8 cellular contexts compared by ENCODE assay signal in the genomic region with DNA sequence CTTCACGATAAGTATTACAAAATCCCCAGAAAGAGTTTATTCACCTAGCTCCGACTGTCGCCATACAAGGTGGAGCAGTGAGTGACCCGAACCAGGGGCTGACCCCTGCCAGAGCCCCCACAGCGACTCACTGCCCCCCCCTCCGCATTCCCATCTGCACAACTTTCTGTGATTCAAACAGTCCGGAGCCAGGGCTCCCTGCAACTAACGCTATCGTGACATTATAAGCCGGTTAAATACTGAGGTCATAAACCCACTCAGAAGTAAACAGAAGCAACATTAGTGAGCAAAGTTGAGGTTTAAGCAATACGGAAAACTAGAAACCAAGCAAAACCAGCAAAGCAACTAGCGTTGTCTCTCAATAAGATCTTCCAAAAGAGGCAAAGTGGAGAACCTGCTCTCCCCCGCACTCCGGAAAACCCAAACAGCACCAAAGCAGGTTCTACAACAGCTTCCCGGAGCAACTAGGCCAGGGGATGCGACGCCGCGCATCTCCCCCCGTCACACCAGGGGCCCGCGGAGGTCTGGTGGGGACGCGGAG. TPM values are rescaled to one million over a fixed set of nuclear protein-coding genes. Genes with fewer than 3 reads are reported as not detected.
A peak's percentile ranks its signal among the peaks of the same experiment; 100 is the strongest.
DNase-seq lines count a peak whose midpoint lies in the region; ATAC-seq, FAIRE-seq and TF ChIP-seq lines count a peak whose summit lies in the region.

No MANE protein-coding gene starts in this region.

- H3K9ac ChIP-seq in GM12878 (ENCODE audit: control insufficient read depth, insufficient read depth, low read length): peak overlapping the region; percentile 70

- no peaks in the 10 kb centered on the region; the same call in 1 of the 3 replicates for H3K9me3 ChIP-seq in GM12878 (replicated peaks; ENCODE audit: control insufficient read depth, insufficient read depth, low read length)

- SMC1A ChIA-PET in GM12878 (lab: Charles Lee; ENCODE audit: uncharacterized antibody, unreplicated experiment): interaction anchor here (2.9 to 4.9 kb wide), 2 partner anchors 13 to 55 kb away, joined by 15 to 46 read pairs; no protein-coding TSS in a partner anchor

- TF ChIP-seq EP300 in GM12878 (IDR thresholded peaks at IDR 0.05; ENCODE audit: borderline replicate concordance in 1 of 2, control insufficient read depth in 1 of 2, low read depth in 2 of 2, low read length in 2 of 2): no peak

- intact Hi-C loops in GM12878 (cut with micrococcal nuclease; ENCODE audit: unreplicated experiment): loop anchor here (5.0 kb wide), 1 partner anchor 37 kb away; the partner anchor contains the start of gene ELP6
- intact Hi-C loops in sciatic nerve (cut with DNase I): loop anchor here (10.0 kb wide), 1 partner anchor 50 kb away; no protein-coding TSS in a partner anchor

- peak overlapping the region; percentile 25 for H2AFZ ChIP-seq in GM12878 (ENCODE audit: control insufficient read depth, low read depth, low read length)

- no peak for TF ChIP-seq POLR2A in GM12878 (IDR thresholded peaks at IDR 0.05; ENCODE audit: low read depth, low read length)

- no peak for FAIRE-seq in GM12878 (lab: Jason Lieb, UNC)

- no TSS peak for BruUV-seq in GM12878 (replicated peaks; lab: Mats Ljungman, UMichigan)

- in situ Hi-C loops in GM12878 (cut with MboI): loop anchor here (5.0 kb wide), 1 partner anchor 53 kb away; no protein-coding TSS in a partner anchor

- CTCF ChIA-PET in GM12878 (lab: Yijun Ruan, JAX): interaction anchor here (1.0 to 7.3 kb wide), 7 partner anchors 8 to 53 kb away, joined by 3 to 118 read pairs (median 7); no protein-coding TSS in a partner anchor

- no peaks in the 10 kb centered on the region for H3K27me3 ChIP-seq in GM12878 (replicated peaks in 1 of 2; ENCODE audit: control insufficient read depth in 2 of 2, insufficient read depth in 2 of 2, low read length in 1 of 2)
- no peaks in the 10 kb centered on the region for H3K27me3 ChIP-seq in kidney epithelial cell (ENCODE audit: control insufficient read depth, insufficient read depth, low read length)

- TF ChIP-seq CTCF in LNCaP clone FGC (IDR thresholded peaks at IDR 0.05; ENCODE audit: control insufficient read depth, extremely low read depth, insufficient read depth): no peak
- no peak for TF ChIP-seq CTCF in GM12878 (IDR thresholded peaks at IDR 0.05 in 2 of 3, conservative IDR thresholded peaks at IDR 0.05 in 1 of 3; ENCODE audit: control insufficient read depth in 2 of 3, extremely low read depth in 1 of 3, insufficient read depth in 1 of 3, low read depth in 3 of 3, low read length in 3 of 3)
- TF ChIP-seq CTCF in kidney epithelial cell (IDR thresholded peaks at IDR 0.05; ENCODE audit: insufficient read depth, low read length, poor library complexity, severe bottlenecking): no peak
- no peak for TF ChIP-seq CTCF in GM20000 (IDR thresholded peaks at IDR 0.05; ENCODE audit: extremely low read depth, missing control alignments)

- POLR2A ChIA-PET in GM12878 (lab: Charles Lee): interaction anchor here (0.6 to 2.0 kb wide), 4 partner anchors 8 to 637 kb away, joined by 4 to 5 read pairs (median 4); no protein-coding TSS in a partner anchor

- H3K4me3 ChIP-seq in LNCaP clone FGC (ENCODE audit: low read depth, low read length): peak overlapping the region; percentile 95
- H3K4me3 ChIP-seq in GM12878: peak overlapping the region; percentile 83
- H3K4me3 ChIP-seq in kidney epithelial cell (ENCODE audit: low read depth, low read length): peak overlapping the region; percentile 63

- peak overlapping the region; percentile 57 for H3K27ac ChIP-seq in GM12878 (ENCODE audit: control insufficient read depth, insufficient read depth)

- H3K36me3 ChIP-seq in GM12878 (ENCODE audit: control insufficient read depth in 2 of 2, insufficient read depth in 2 of 2, low read length in 1 of 2): no peaks in the 10 kb centered on the region; a peak in 1 of 4 replicates
- no peaks in the 10 kb centered on the region for H3K36me3 ChIP-seq in kidney epithelial cell (ENCODE audit: control insufficient read depth, insufficient read depth, low read length)

- RAD21 ChIA-PET in GM12878 (lab: Charles Lee; ENCODE audit: unreplicated experiment): interaction anchor here (0.9 to 3.1 kb wide), 4 partner anchors 12 to 54 kb away, joined by 3 to 47 read pairs (median 4); no protein-coding TSS in a partner anchor

- peaks cover 3% of the 10 kb centered on the region for H3K4me1 ChIP-seq in GM12878 (ENCODE audit: control insufficient read depth, insufficient read depth, low read length)

- peak; percentile 7 for ATAC-seq in GM18508 (IDR thresholded peaks at IDR 0.05; ENCODE audit: insufficient read depth, unreplicated experiment)
- peak; percentile 4 for ATAC-seq in GM12878
- ATAC-seq in sciatic nerve: no peak

- TF ChIP-seq RAD21 in GM12878 (IDR thresholded peaks at IDR 0.05; ENCODE audit: insufficient read depth, low read depth, low read length): no peak

- H4K20me1 ChIP-seq in GM12878 (ENCODE audit: control insufficient read depth, insufficient read depth): no peaks in the 10 kb centered on the region

- H3K4me2 ChIP-seq in GM12878 (ENCODE audit: control insufficient read depth, insufficient read depth): peak overlapping the region; percentile 77

- DNase-seq in LNCaP clone FGC (ENCODE audit: low read depth) (no peak), GM12878 (ENCODE audit: low read depth, low spot score) (no peak), kidney epithelial cell (ENCODE audit: low read depth) (no peak), NCI-H2227 (lab: John Stamatoyannopoulos, UW; ENCODE audit: unreplicated experiment) (no peak), GM20000 (ENCODE audit: low spot score) (no peak), sciatic nerve (ENCODE audit: low spot score) (no peak)
- peak; percentile 4 for DNase-seq in stimulated activated CD8-positive, alpha-beta memory T cell treated with anti-CD3 and anti-CD28 coated beads, Interleukin-7, amount 100 ng/mL, for 24 hours (ENCODE audit: low read depth)

- under 1% methylated on average over 24 of the region's 24 CpGs for WGBS in GM12878 (ENCODE audit: insufficient coverage, insufficient replicate concordance, low lambda C conversion rate, missing lambda C conversion rate)

- peaks cover 44% of the 10 kb centered on the region for H3K79me2 ChIP-seq in GM12878 (ENCODE audit: control insufficient read depth, insufficient read depth, low read length)

TF ChIP-seq in GM12878, 131 proteins besides CTCF, POLR2A, EP300 and RAD21:
- TF ChIP-seq, protein P1, sequence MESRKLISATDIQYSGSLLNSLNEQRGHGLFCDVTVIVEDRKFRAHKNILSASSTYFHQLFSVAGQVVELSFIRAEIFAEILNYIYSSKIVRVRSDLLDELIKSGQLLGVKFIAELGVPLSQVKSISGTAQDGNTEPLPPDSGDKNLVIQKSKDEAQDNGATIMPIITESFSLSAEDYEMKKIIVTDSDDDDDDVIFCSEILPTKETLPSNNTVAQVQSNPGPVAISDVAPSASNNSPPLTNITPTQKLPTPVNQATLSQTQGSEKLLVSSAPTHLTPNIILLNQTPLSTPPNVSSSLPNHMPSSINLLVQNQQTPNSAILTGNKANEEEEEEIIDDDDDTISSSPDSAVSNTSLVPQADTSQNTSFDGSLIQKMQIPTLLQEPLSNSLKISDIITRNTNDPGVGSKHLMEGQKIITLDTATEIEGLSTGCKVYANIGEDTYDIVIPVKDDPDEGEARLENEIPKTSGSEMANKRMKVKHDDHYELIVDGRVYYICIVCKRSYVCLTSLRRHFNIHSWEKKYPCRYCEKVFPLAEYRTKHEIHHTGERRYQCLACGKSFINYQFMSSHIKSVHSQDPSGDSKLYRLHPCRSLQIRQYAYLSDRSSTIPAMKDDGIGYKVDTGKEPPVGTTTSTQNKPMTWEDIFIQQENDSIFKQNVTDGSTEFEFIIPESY (IDR thresholded peaks at IDR 0.05): no peak
- TF ChIP-seq SMARCA5 (IDR thresholded peaks at IDR 0.05): no peak
TF ChIP-seq in GM12878: peak in this region for 0.

RNA-seq across cellular contexts. Expression of gene SCAP, which starts 0.6 kb away (rescaled TPM):
- 122 and 123 TPM in 2 replicates for total RNA-seq in GM12878 (2013; cell fraction: nucleolus; rRNA removed)
- total RNA-seq in GM12878 (2014; rRNA removed): 42.3 and 53.0 TPM in 2 replicates
- 18.1 and 21.0 TPM in 2 replicates for total RNA-seq in GM12878 (2014; rRNA removed; fragmentation: Illumina TruSeq; extraction: Trizol)
- total RNA-seq in GM12878 (2021): 56.1 and 64.1 TPM in 2 replicates
- polyA plus RNA-seq in GM12878 (2011; ENCODE audit: low read depth): 10.9 TPM
- polyA plus RNA-seq in GM12878 (2011; rRNA removed): 11.4 and 21.2 TPM in 2 replicates
- 22.8 and 24.6 TPM in 2 replicates for polyA plus RNA-seq in GM12878 (2011; cell fraction: cytosol; rRNA removed)
- 78.9 and 103 TPM in 2 replicates for polyA plus RNA-seq in GM12878 (2011; cell fraction: nucleus; rRNA removed)
- polyA plus RNA-seq in GM12878 (2012): 27.1 and 31.2 TPM in 2 replicates
- 22.2 and 24.6 TPM in 2 replicates for polyA plus RNA-seq in GM12878 (2014; fragmentation: Illumina TruSeq; extraction: Trizol)
- polyA plus RNA-seq in GM12878 (2014; fragmentation: Nextera tagmentation; extraction: Ambion mirVana): 1 to 10 TPM; 1.5 to 4.3 TPM
- 33.5 TPM in 2 replicates for polyA plus RNA-seq in GM12878 (2014; rRNA removed)
- 10 to 100 TPM; 35.2 to 38.4 TPM for polyA plus RNA-seq in GM12878 (2016; fragmentation: Nextera tagmentation; extraction: Ambion mirVana)
- 61.8 and 73.4 TPM in 2 replicates for polyA minus RNA-seq in GM12878 (2011; rRNA and poly(A)+ RNA removed)
- polyA minus RNA-seq in GM12878 (2011; cell fraction: cytosol; rRNA and poly(A)+ RNA removed): 28.6 and 35.1 TPM in 2 replicates
- 30.3 and 49.4 TPM in 2 replicates for polyA minus RNA-seq in GM12878 (2011; cell fraction: nucleus; rRNA and poly(A)+ RNA removed)
- 67.4 and 70.9 TPM in 2 replicates for total RNA-seq in kidney epithelial cell
- total RNA-seq in sciatic nerve: 64.6 TPM

RNA-seq across cellular contexts. Expression of gene ELP6, which starts 38.4 kb away (rescaled TPM):
- total RNA-seq in GM12878 (2013; cell fraction: nucleolus; rRNA removed): 40.4 and 44.1 TPM in 2 replicates
- total RNA-seq in GM12878 (2014; rRNA removed) (53.8 and 59.8 TPM in 2 replicates), GM12878 (2014; rRNA removed; fragmentation: Illumina TruSeq; extraction: Trizol) (43.3 and 45.2 TPM in 2 replicates), GM12878 (2021) (42.9 and 43.6 TPM in 2 replicates), kidney epithelial cell (29.5 and 30.7 TPM in 2 replicates), sciatic nerve (21.0 TPM)
- 18.6 TPM for polyA plus RNA-seq in GM12878 (2011; ENCODE audit: low read depth)
- polyA plus RNA-seq in GM12878 (2011; rRNA removed) (52.5 and 83.3 TPM in 2 replicates), GM12878 (2014; fragmentation: Illumina TruSeq; extraction: Trizol) (33.2 and 39.5 TPM in 2 replicates), GM12878 (2014; fragmentation: Nextera tagmentation; extraction: Ambion mirVana) (10 to 100 TPM; 46.4 to 51.1 TPM), GM12878 (2014; rRNA removed) (49.3 and 64.5 TPM in 2 replicates), GM12878 (2016; fragmentation: Nextera tagmentation; extraction: Ambion mirVana) (10 to 100 TPM; 61.6 to 64.4 TPM)
- 69.7 and 92.3 TPM in 2 replicates for polyA plus RNA-seq in GM12878 (2011; cell fraction: cytosol; rRNA removed)
- polyA plus RNA-seq in GM12878 (2011; cell fraction: nucleus; rRNA removed): 34.4 and 49.3 TPM in 2 replicates
- 26.7 and 30.0 TPM in 2 replicates for polyA plus RNA-seq in GM12878 (2012)
- 50.8 and 68.7 TPM in 2 replicates for polyA minus RNA-seq in GM12878 (2011; rRNA and poly(A)+ RNA removed)
- polyA minus RNA-seq in GM12878 (2011; cell fraction: cytosol; rRNA and poly(A)+ RNA removed): 23.5 and 23.7 TPM in 2 replicates
- 43.3 and 70.2 TPM in 2 replicates for polyA minus RNA-seq in GM12878 (2011; cell fraction: nucleus; rRNA and poly(A)+ RNA removed)
